In the genomic region with DNA sequence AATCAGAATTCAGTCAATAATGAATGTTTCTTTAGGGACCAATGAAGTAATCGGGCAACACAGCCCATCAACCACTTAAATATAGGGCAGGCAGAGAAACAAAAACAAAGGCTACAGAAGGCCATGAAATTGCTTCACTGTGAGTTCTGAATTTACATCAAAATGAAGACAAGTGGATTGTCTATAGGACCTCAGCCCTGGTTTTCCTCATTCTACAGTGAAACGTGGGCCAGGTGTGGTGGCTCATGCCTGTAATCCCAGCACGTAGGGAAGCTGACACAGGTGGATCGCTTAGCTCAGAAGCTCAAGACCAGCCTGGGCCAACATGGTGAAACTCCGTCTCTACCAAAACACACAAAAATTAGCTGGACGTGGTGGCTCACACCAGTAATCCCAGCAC, we compare ENCODE assay signal across 13 cellular contexts.
"Had no signal": no experiment of that assay in that cellular context is flagged by ENCODE, and none has a peak within 500 bp of the region (broad histone marks: within the 10 kb centered on the region; RNA-seq: fewer than 3 reads in every experiment).

No MANE protein-coding gene starts in this region.

- H2AFZ ChIP-seq: hepatocyte had no signal

- H3K79me2 ChIP-seq: hepatocyte had no signal

- H3K27me3 ChIP-seq: dorsolateral prefrontal cortex, hepatocyte had no signal

- H3K4me3 Mint-ChIP-seq: activated CD4-positive, alpha-beta T cell treated with anti-CD3 and anti-CD28 coated beads for 36 hours; activated CD8-positive, alpha-beta T cell treated with anti-CD3 and anti-CD28 coated beads for 36 hours; naive B cell; stimulated activated effector memory CD8-positive, alpha-beta T cell treated with anti-CD3 and anti-CD28 coated beads, Interleukin-12 subunit alpha, Interleukin-12 subunit beta, amount 100 ng/mL, for 72 hours had no signal

- H3K9me3 Mint-ChIP-seq: activated CD8-positive, alpha-beta T cell treated with anti-CD3 and anti-CD28 coated beads for 36 hours; naive B cell; stimulated activated effector memory CD8-positive, alpha-beta T cell treated with anti-CD3 and anti-CD28 coated beads, Interleukin-12 subunit alpha, Interleukin-12 subunit beta, amount 100 ng/mL, for 72 hours had no signal

- H3K4me3 ChIP-seq: dorsolateral prefrontal cortex, hepatocyte, left ventricle myocardium inferior, thoracic aorta had no signal

- DNase-seq: activated CD8-positive, alpha-beta memory T cell treated with anti-CD3 and anti-CD28 coated beads, Interleukin-2, amount 50 U/mL, for 4 hours; activated CD8-positive, alpha-beta T cell treated with anti-CD3 and anti-CD28 coated beads for 36 hours; dorsolateral prefrontal cortex; kidney; left ventricle myocardium inferior; naive B cell; nucleus accumbens; WERI-Rb-1 had no signal

- H3K27me3 Mint-ChIP-seq: activated CD4-positive, alpha-beta T cell treated with anti-CD3 and anti-CD28 coated beads for 36 hours; activated CD8-positive, alpha-beta T cell treated with anti-CD3 and anti-CD28 coated beads for 36 hours; naive B cell had no signal

- H3K9me3 ChIP-seq: left ventricle myocardium inferior, thoracic aorta had no signal

- ATAC-seq: esophagus mucosa had no signal

- H3K27ac ChIP-seq: dorsolateral prefrontal cortex, hepatocyte, left ventricle myocardium inferior, thoracic aorta, WERI-Rb-1 had no signal

- H3K4me2 ChIP-seq: hepatocyte had no signal

- H3K27ac Mint-ChIP-seq: activated CD4-positive, alpha-beta T cell treated with anti-CD3 and anti-CD28 coated beads for 36 hours; activated CD8-positive, alpha-beta T cell treated with anti-CD3 and anti-CD28 coated beads for 36 hours had no signal
